2 cellular contexts compared by ENCODE assay signal in genomic region chr2:143383016-143383415, GRCh38.
TF ChIP-seq lines count a peak whose summit lies in the region.

No MANE protein-coding gene starts in this region.

TF ChIP-seq in GM23338, 12 proteins besides CTCF, POLR2A, EP300 and RAD21 (continued from another document):
- TF ChIP-seq REST (IDR thresholded peaks at IDR 0.05; ENCODE audit: unreplicated experiment) (no peak), CREB1 (CRISPR knock-in tag; IDR thresholded peaks at IDR 0.05; ENCODE audit: low read depth) (no peak), STAT1 (IDR thresholded peaks at IDR 0.05; ENCODE audit: unreplicated experiment) (no peak), ZNF462 (CRISPR knock-in tag; IDR thresholded peaks at IDR 0.05) (no peak)

TF ChIP-seq in K562, 482 proteins besides CTCF, POLR2A, EP300 and RAD21 (continued from another document):
- TF ChIP-seq ZBTB33 (CRISPR knock-in tag; IDR thresholded peaks at IDR 0.05): no peak
- no peak for TF ChIP-seq IRF9 (tag; IDR thresholded peaks at IDR 0.05)
- no peak for TF ChIP-seq BRF2 (IDR thresholded peaks at IDR 0.05; ENCODE audit: borderline replicate concordance, insufficient read depth, insufficient read length)
- no peak for TF ChIP-seq BMI1 (IDR thresholded peaks at IDR 0.05; ENCODE audit: low read length)
- TF ChIP-seq LEF1 (IDR thresholded peaks at IDR 0.05): no peak
